In the genomic region with DNA sequence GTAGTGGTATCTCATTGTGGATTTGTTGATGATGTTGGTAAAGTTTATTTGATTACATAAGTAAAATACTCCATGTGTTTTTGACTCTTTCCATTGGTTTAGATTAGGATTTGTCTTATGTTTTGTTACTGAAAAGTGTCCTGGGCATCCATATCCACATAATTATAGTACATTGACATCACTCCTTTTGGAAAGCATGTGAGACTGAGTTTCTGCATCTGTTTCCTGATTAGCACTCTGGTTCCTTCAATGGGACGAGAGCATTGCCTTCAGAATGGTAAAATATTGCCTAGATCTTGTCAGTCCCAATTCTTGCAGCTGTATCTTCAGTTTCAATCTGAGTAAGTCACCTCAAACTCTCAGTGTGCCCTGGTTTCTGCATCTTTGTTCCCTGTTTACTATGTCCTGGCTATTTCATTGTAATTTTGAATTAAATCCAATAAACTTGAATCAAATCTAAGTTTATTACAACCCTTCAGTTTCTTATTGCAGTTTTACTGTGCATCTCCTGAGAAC, we compare ENCODE assay signal across 12 cellular contexts.
A peak's percentile ranks its signal among the peaks of the same experiment; 100 is the strongest.
DNase-seq lines count a peak whose midpoint lies in the region; ATAC-seq lines count a peak whose summit lies in the region.
"Had no signal": no experiment of that assay in that cellular context is flagged by ENCODE, and none has a peak within 500 bp of the region (broad histone marks: within the 10 kb centered on the region; RNA-seq: fewer than 3 reads in every experiment).

No MANE protein-coding gene starts in this region.

- H3K4me3 Mint-ChIP-seq in natural killer cell treated with Interleukin-12 subunit alpha and Interleukin-12 subunit beta and Interleukin-15 and Interleukin-18, amount 100 ng/mL, for 72 hours: no peak overlapping the region
- H3K4me3 Mint-ChIP-seq: immature natural killer cell had no signal

- H3K36me3 Mint-ChIP-seq in natural killer cell treated with Interleukin-12 subunit alpha and Interleukin-12 subunit beta and Interleukin-15 and Interleukin-18, amount 100 ng/mL, for 72 hours: no peaks in the 10 kb centered on the region
- H3K36me3 Mint-ChIP-seq: immature natural killer cell had no signal

- no peaks in the 10 kb centered on the region for H3K9me3 Mint-ChIP-seq in natural killer cell treated with Interleukin-12 subunit alpha and Interleukin-12 subunit beta and Interleukin-15 and Interleukin-18, amount 100 ng/mL, for 72 hours

- H3K4me1 Mint-ChIP-seq in natural killer cell treated with Interleukin-12 subunit alpha and Interleukin-12 subunit beta and Interleukin-15 and Interleukin-18, amount 100 ng/mL, for 72 hours (ENCODE audit: low read depth in 2 of 2): no peaks in the 10 kb centered on the region
- H3K4me1 Mint-ChIP-seq: immature natural killer cell had no signal

- H3K27ac Mint-ChIP-seq in natural killer cell treated with Interleukin-12 subunit alpha and Interleukin-12 subunit beta and Interleukin-15 and Interleukin-18, amount 100 ng/mL, for 72 hours: no peak overlapping the region
- H3K27ac Mint-ChIP-seq: immature natural killer cell had no signal

- DNase-seq in natural killer cell treated with Interleukin-12 subunit alpha and Interleukin-12 subunit beta and Interleukin-15 and Interleukin-18, amount 100 ng/mL, for 72 hours (ENCODE audit: low spot score): no peak
- DNase-seq in NCI-H187 treated with DMSO at 0.1 percent for 48 hours (lab: John Stamatoyannopoulos, UW): no peak
- no peak for DNase-seq in activated gamma-delta T cell (lab: John Stamatoyannopoulos, UW)
- DNase-seq in mesenteric fat pad (ENCODE audit: low spot score): no peak
- DNase-seq: activated T-cell treated with anti-CD3 and anti-CD28 coated beads for 4 hours, dorsolateral prefrontal cortex, immature natural killer cell, NCI-H510A treated with DMSO at 0.1 percent for 48 hours had no signal

- peaks cover 17 to 19% of the 10 kb centered on the region in 2 donors for H3K27me3 Mint-ChIP-seq in natural killer cell treated with Interleukin-12 subunit alpha and Interleukin-12 subunit beta and Interleukin-15 and Interleukin-18, amount 100 ng/mL, for 72 hours

- ATAC-seq in GM18867 (IDR thresholded peaks at IDR 0.05; ENCODE audit: unreplicated experiment) (peak; percentile 90), GM21423 (IDR thresholded peaks at IDR 0.05; ENCODE audit: unreplicated experiment) (peak; percentile 96), HG02943 (IDR thresholded peaks at IDR 0.05; ENCODE audit: low read depth, unreplicated experiment) (peak; percentile 84), HG03521 (IDR thresholded peaks at IDR 0.05; ENCODE audit: unreplicated experiment) (peak; percentile 77)
- ATAC-seq in natural killer cell treated with Interleukin-12 subunit alpha and Interleukin-12 subunit beta and Interleukin-15 and Interleukin-18, amount 100 ng/mL, for 72 hours: no peak

Comparison
In these comparisons a context has a peak if more than half of its experiments do, and no peak if none do; other contexts are left out.
1. ATAC-seq: peak in GM18867 (single experiment), GM21423 (single experiment), HG02943 (single experiment) and HG03521 (single experiment); none in natural killer cell treated with Interleukin-12 subunit alpha and Interleukin-12 subunit beta and Interleukin-15 and Interleukin-18, amount 100 ng/mL, for 72 hours (0 of 2).